1 cellular context compared by ENCODE assay signal in the genomic region with DNA sequence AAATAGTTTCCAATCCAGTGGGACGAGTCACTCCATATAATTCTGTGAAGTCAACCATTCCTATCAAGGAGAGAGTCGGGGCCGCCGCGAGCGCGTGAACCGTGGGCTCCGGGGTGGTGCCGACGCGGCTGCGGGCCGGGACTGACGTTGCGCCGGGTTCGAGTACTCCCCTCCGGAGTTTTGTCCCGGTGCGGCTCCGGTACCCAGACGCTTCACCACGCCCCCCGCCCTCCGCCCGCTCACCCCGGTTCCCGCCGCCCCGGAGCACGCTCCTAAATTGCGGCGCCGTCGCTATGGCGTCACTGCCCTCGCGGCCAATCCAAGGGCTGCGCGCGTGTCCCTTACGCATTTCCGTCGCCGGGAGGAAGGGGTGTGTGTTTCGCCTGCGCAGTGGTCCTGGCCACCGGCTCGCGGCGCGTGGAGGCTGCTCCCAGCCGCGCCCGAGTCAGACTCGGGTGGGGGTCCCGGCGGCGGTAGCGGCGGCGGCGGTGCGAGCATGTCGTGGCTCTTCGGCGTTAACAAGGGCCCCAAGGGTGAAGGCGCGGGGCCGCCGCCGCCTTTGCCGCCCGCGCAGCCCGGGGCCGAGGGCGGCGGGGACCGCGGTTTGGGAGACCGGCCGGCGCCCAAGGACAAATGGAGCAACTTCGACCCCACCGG.
TF ChIP-seq lines count a peak whose summit lies in the region.

A gene with protein sequence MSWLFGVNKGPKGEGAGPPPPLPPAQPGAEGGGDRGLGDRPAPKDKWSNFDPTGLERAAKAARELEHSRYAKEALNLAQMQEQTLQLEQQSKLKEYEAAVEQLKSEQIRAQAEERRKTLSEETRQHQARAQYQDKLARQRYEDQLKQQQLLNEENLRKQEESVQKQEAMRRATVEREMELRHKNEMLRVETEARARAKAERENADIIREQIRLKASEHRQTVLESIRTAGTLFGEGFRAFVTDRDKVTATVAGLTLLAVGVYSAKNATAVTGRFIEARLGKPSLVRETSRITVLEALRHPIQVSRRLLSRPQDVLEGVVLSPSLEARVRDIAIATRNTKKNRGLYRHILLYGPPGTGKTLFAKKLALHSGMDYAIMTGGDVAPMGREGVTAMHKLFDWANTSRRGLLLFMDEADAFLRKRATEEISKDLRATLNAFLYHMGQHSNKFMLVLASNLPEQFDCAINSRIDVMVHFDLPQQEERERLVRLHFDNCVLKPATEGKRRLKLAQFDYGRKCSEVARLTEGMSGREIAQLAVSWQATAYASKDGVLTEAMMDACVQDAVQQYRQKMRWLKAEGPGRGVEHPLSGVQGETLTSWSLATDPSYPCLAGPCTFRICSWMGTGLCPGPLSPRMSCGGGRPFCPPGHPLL (plus strand): TSS at position 377 of the 657 bp plus-strand sequence. CDS start 120 bp downstream, at position 497.

TF ChIP-seq in K562, 482 proteins besides CTCF, POLR2A, EP300 and RAD21 (continued from another document):
- TF ChIP-seq, protein P1, sequence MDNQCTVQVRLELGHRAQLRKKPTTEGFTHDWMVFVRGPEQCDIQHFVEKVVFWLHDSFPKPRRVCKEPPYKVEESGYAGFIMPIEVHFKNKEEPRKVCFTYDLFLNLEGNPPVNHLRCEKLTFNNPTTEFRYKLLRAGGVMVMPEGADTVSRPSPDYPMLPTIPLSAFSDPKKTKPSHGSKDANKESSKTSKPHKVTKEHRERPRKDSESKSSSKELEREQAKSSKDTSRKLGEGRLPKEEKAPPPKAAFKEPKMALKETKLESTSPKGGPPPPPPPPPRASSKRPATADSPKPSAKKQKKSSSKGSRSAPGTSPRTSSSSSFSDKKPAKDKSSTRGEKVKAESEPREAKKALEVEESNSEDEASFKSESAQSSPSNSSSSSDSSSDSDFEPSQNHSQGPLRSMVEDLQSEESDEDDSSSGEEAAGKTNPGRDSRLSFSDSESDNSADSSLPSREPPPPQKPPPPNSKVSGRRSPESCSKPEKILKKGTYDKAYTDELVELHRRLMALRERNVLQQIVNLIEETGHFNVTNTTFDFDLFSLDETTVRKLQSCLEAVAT (IDR thresholded peaks at IDR 0.05): peak in 1 of 2 experiments; percentile 91; a peak in 1 of 4 replicates
- TF ChIP-seq ETV1 (tag; conservative IDR thresholded peaks at IDR 0.05; ENCODE audit: low read depth) (no peak), PYGO2 (tag; IDR thresholded peaks at IDR 0.05) (no peak), PRMT5 (CRISPR knock-in tag; IDR thresholded peaks at IDR 0.05) (no peak), ADNP (tag; IDR thresholded peaks at IDR 0.05) (no peak), DDX20 (tag; IDR thresholded peaks at IDR 0.05; ENCODE audit: low read depth) (no peak), CBX8 (IDR thresholded peaks at IDR 0.05; ENCODE audit: borderline replicate concordance, extremely low read depth, low read depth, low read length, poor library complexity, severe bottlenecking) (no peak), ZC3H8 (IDR thresholded peaks at IDR 0.05) (no peak), THRAP3 (IDR thresholded peaks at IDR 0.05; ENCODE audit: borderline replicate concordance) (no peak), SP2 (IDR thresholded peaks at IDR 0.05; ENCODE audit: extremely low read depth, low read depth, low read length, poor library complexity, severe bottlenecking) (no peak), NEUROD1 (IDR thresholded peaks at IDR 0.05; ENCODE audit: borderline replicate concordance, low read depth, low read length, partially characterized antibody) (no peak), FOXP1 (CRISPR knock-in tag; IDR thresholded peaks at IDR 0.05) (no peak; the same call in 1 of the 2 replicates), ZNF76 (CRISPR knock-in tag; IDR thresholded peaks at IDR 0.05; ENCODE audit: borderline replicate concordance) (no peak), NR2C1 (IDR thresholded peaks at IDR 0.05) (0 out of 2 replicates have a peak, but pooled peaks have one; percentile 7), NR2C1 (tag; IDR thresholded peaks at IDR 0.05) (no peak)
- TF ChIP-seq, protein P2, sequence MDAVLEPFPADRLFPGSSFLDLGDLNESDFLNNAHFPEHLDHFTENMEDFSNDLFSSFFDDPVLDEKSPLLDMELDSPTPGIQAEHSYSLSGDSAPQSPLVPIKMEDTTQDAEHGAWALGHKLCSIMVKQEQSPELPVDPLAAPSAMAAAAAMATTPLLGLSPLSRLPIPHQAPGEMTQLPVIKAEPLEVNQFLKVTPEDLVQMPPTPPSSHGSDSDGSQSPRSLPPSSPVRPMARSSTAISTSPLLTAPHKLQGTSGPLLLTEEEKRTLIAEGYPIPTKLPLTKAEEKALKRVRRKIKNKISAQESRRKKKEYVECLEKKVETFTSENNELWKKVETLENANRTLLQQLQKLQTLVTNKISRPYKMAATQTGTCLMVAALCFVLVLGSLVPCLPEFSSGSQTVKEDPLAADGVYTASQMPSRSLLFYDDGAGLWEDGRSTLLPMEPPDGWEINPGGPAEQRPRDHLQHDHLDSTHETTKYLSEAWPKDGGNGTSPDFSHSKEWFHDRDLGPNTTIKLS (IDR thresholded peaks at IDR 0.05; ENCODE audit: borderline replicate concordance, low read depth): peak; percentile 59
